In the genomic region with DNA sequence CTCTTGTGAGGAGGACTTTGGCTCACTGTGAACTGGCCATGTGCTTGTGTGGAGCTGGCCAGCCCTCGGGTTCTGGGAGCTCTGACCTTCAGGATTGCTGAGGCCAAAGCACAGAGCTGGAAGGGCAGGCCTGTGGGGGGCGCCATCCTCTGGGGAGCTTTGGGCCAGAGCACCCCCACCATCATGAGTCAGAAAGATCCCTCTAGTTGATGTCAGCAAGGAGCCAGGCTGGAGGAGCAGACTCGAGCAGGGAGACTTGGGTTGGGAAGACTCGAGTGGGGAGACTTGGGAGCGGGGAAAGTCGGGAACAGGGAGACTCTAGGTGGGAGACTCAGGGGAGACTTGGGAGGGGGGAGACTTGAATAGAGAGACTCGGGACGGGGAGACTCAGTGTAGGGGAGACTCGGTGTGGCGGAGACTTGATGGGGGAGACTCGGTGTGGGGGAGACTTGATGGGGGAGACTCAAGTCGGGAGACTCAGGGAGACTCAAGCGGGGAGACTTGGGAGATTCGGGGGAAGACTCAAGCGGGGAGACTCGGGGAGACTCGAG, we compare ENCODE assay signal across 28 cellular contexts. TPM values are rescaled to one million over a fixed set of nuclear protein-coding genes. Genes with fewer than 3 reads are reported as not detected.
DNase-seq lines count a peak whose midpoint lies in the region; ATAC-seq, FAIRE-seq and TF ChIP-seq lines count a peak whose summit lies in the region.
"Had no signal": no experiment of that assay in that cellular context is flagged by ENCODE, and none has a peak within 500 bp of the region (broad histone marks: within the 10 kb centered on the region; RNA-seq: fewer than 3 reads in every experiment).

No MANE protein-coding gene starts in this region.

- no peak overlapping the region for H3K4me3 Mint-ChIP-seq in WTC11
- H3K4me3 Mint-ChIP-seq: activated naive CD4-positive, alpha-beta T cell treated with anti-CD3 and anti-CD28 coated beads for 36 hours; CD4-positive, CD25-positive, alpha-beta regulatory T cell; nephron progenitor cell had no signal

- TF ChIP-seq CTCF in DND-41 (IDR thresholded peaks at IDR 0.05; ENCODE audit: borderline replicate concordance, extremely low read depth, low read length, poor library complexity, severe bottlenecking) = peak; percentile 16
- TF ChIP-seq CTCF in WTC11 (IDR thresholded peaks at IDR 0.05) = no peak
- TF ChIP-seq CTCF in kidney (IDR thresholded peaks at IDR 0.05; ENCODE audit: borderline replicate concordance, extremely low read depth, insufficient read depth) = no peak

- no peaks in the 10 kb centered on the region for H3K36me3 Mint-ChIP-seq in WTC11

- POLR2A ChIA-PET in WTC11 (lab: Charles Lee) = no interaction called here

- no peaks in the 10 kb centered on the region for H3K27me3 Mint-ChIP-seq in WTC11 (ENCODE audit: low read depth)
- H3K27me3 Mint-ChIP-seq: CD4-positive, CD25-positive, alpha-beta regulatory T cell; progenitor cell of endocrine pancreas had no signal

- H4K20me1 ChIP-seq in DND-41 (ENCODE audit: insufficient read depth, low read length) = 0 out of 2 replicates have a peak, but pooled peaks cover 4% of the 10 kb centered on the region

- no peak overlapping the region for H3K27ac Mint-ChIP-seq in WTC11
- H3K27ac Mint-ChIP-seq: activated naive CD4-positive, alpha-beta T cell treated with anti-CD3 and anti-CD28 coated beads for 36 hours had no signal

- no peaks in the 10 kb centered on the region for H3K9me3 ChIP-seq in DND-41 (ENCODE audit: insufficient read depth, low read length, severe bottlenecking)
- no peaks in the 10 kb centered on the region for H3K9me3 ChIP-seq in kidney (ENCODE audit: control insufficient read depth in 1 of 2, low read length in 2 of 2)

- H3K9me3 Mint-ChIP-seq in WTC11 = no peaks in the 10 kb centered on the region
- H3K9me3 Mint-ChIP-seq: activated naive CD4-positive, alpha-beta T cell treated with anti-CD3 and anti-CD28 coated beads for 36 hours; nephron progenitor cell had no signal

- intact Hi-C loops in kidney (cut with DNase I) = no loop called here

- no peak overlapping the region for H3K27ac ChIP-seq in DND-41 (ENCODE audit: low read length)
- no peak overlapping the region for H3K27ac ChIP-seq in kidney (ENCODE audit: low read depth in 2 of 2, low read length in 2 of 2)
- H3K27ac ChIP-seq: epithelial cell of prostate, hepatocyte, RWPE1 had no signal

- H3K4me1 ChIP-seq in DND-41 (ENCODE audit: insufficient read depth, low read length) = no peaks in the 10 kb centered on the region
- H3K4me1 ChIP-seq in kidney (ENCODE audit: control insufficient read depth in 1 of 2, insufficient read depth in 1 of 2, low read depth in 1 of 2, low read length in 2 of 2) = no peaks in the 10 kb centered on the region

- no peaks in the 10 kb centered on the region for H3K79me2 ChIP-seq in DND-41 (ENCODE audit: insufficient read depth, low read length)
- H3K79me2 ChIP-seq: hepatocyte had no signal

- peaks cover 9% of the 10 kb centered on the region for H3K36me3 ChIP-seq in DND-41 (ENCODE audit: insufficient read depth, low read length)
- H3K36me3 ChIP-seq in H7 (replicated peaks; ENCODE audit: control insufficient read depth, insufficient read depth, low read length) = no peaks in the 10 kb centered on the region; the same call in 1 of the 2 replicates
- H3K36me3 ChIP-seq in kidney (ENCODE audit: control insufficient read depth in 1 of 2, insufficient read depth in 2 of 2, low read length in 2 of 2) = peaks cover 0 to 4% of the 10 kb centered on the region in 2 donors

- H3K4me2 ChIP-seq in DND-41 (ENCODE audit: insufficient read depth, low read length) = no peak overlapping the region
- H3K4me2 ChIP-seq: hepatocyte had no signal

- H3K4me3 ChIP-seq in DND-41 (ENCODE audit: low read depth in 1 of 2, low read length in 2 of 2) = no peak overlapping the region
- no peak overlapping the region for H3K4me3 ChIP-seq in H7 (ENCODE audit: insufficient read depth, low read depth, low read length)
- H3K4me3 ChIP-seq in kidney (ENCODE audit: low read length in 2 of 2) = no peak overlapping the region
- H3K4me3 ChIP-seq: hepatocyte had no signal

- H3K27me3 ChIP-seq in DND-41 (ENCODE audit: insufficient read depth, low read length, poor library complexity) (no peaks in the 10 kb centered on the region), H7 (ENCODE audit: control insufficient read depth, insufficient read depth, low read length) (no peaks in the 10 kb centered on the region)
- H3K27me3 ChIP-seq: hepatocyte had no signal

- FAIRE-seq in kidney (lab: Jason Lieb, UNC) = no peak
- FAIRE-seq: G401.6, GM19239, islet of Langerhans had no signal

- no peak overlapping the region for H2AFZ ChIP-seq in DND-41 (ENCODE audit: low read depth, low read length)
- H2AFZ ChIP-seq: hepatocyte had no signal

- H3K4me1 Mint-ChIP-seq in WTC11 = no peaks in the 10 kb centered on the region

- DNase-seq in DND-41 (no peak), H7 (peak; percentile 81), WTC11 (ENCODE audit: low spot score) (peak; percentile 40), kidney (peak; percentile 22), NCI-H128 (lab: John Stamatoyannopoulos, UW; ENCODE audit: unreplicated experiment) (no peak), NCI-H1105 (lab: John Stamatoyannopoulos, UW) (no peak)
- DNase-seq: activated CD4-positive, CD25-positive, alpha-beta regulatory T cell; activated naive CD4-positive, alpha-beta T cell treated with anti-CD3 and anti-CD28 coated beads for 36 hours; activated T-cell treated with anti-CD3 and anti-CD28 coated beads, Interleukin-2, amount 50 U/mL, for 1 hour; anterior cingulate cortex; CD4-positive, CD25-positive, alpha-beta regulatory T cell; central memory CD4-positive, alpha-beta T cell; foreskin fibroblast; NCI-H1694; NCI-H2171 treated with DMSO at 0.1 percent for 48 hours; NCI-H524 treated with DMSO at 0.1 percent for 48 hours; nephron progenitor cell; substantia nigra; T-helper 9 cell had no signal

- H3K9ac ChIP-seq in DND-41 (ENCODE audit: low read depth, low read length) (no peak overlapping the region), kidney (ENCODE audit: low read length in 2 of 2) (no peak overlapping the region)

- CTCF ChIA-PET in WTC11 (lab: Charles Lee) = interaction anchor here (0.6 to 2.0 kb wide), 12 partner anchors 10 to 510 kb away, joined by 3 to 9 read pairs (median 5); partner anchors contain the start of gene PLXNA1

- ATAC-seq in DND-41 (ENCODE audit: insufficient read depth, low read depth) (no peak), WTC11 (peak; percentile 57; the same call in 1 of the 2 replicates), HG03342 (IDR thresholded peaks at IDR 0.05; ENCODE audit: unreplicated experiment) (no peak), GM18909 (IDR thresholded peaks at IDR 0.05; ENCODE audit: poor library complexity, unreplicated experiment) (no peak)

TF ChIP-seq in WTC11, 78 proteins besides CTCF, POLR2A, EP300 and RAD21 (continues in another document):
- TF ChIP-seq EMX1 (CRISPR knock-in tag; IDR thresholded peaks at IDR 0.05) (no peak), TCF7 (CRISPR knock-in tag; IDR thresholded peaks at IDR 0.05; ENCODE audit: low read depth) (no peak), ERG (CRISPR knock-in tag; IDR thresholded peaks at IDR 0.05) (no peak), ZNF532 (CRISPR knock-in tag; IDR thresholded peaks at IDR 0.05; ENCODE audit: borderline replicate concordance) (no peak), NR3C1 (CRISPR knock-in tag; conservative IDR thresholded peaks at IDR 0.05; ENCODE audit: low read depth) (no peak)

RNA-seq across cellular contexts. Expression of gene PLXNA1, which starts 37.7 kb away (rescaled TPM):
- total RNA-seq in H7 (2014; rRNA removed; shearing (Covaris generic)) = 41.9 and 42.7 TPM in 2 replicates
- 53.0 to 55.0 TPM (median 53.8 TPM) in 3 replicates for total RNA-seq in WTC11 (2021)
- total RNA-seq in kidney = 29.0 TPM
- 5.3 TPM for polyA plus RNA-seq in kidney (ENCODE audit: insufficient read depth, low read depth, low replicate concordance)

Comparison
In these comparisons a context has a peak if more than half of its experiments do, and no peak if none do; other contexts are left out.
1. DNase-seq: peak in H7 (single experiment), WTC11 (single experiment) and kidney (single experiment); none in DND-41 (single experiment), NCI-H128 (single experiment) and NCI-H1105 (single experiment).